ENCODE assay signal across 8 cellular contexts in the genomic region with DNA sequence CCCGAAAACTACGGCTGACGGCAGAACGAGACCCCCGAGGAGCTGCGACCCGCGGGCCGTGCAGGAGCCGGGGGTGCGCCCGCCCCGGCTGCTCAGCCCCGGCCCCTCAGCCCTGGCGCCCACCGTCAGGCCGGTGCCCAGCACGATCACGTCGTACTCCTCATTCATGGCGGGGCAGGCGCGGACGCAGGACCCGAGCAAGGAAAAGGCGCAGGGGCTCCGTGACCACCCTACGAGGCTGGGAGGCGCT. TPM values are rescaled to one million over a fixed set of nuclear protein-coding genes. Genes with fewer than 3 reads are reported as not detected.
A peak's percentile ranks its signal among the peaks of the same experiment; 100 is the strongest.
DNase-seq lines count a peak whose midpoint lies in the region; ATAC-seq and TF ChIP-seq lines count a peak whose summit lies in the region.

No MANE protein-coding gene starts in this region.

- CTCF ChIA-PET in activated CD8-positive, alpha-beta memory T cell treated with anti-CD3 and anti-CD28 coated beads, Interleukin-2, amount 10 ng/mL, durations not matched to agents 7 days and 5 days (lab: Charles Lee), result interaction anchor here (0.6 to 1.6 kb wide), 4 partner anchors 46 to 294 kb away, joined by 3 read pairs; partner anchors contain the start of genes ANKRD16 and FBH1

- H3K4me1 ChIP-seq in adrenal gland (replicated peaks in 1 of 2) (peaks cover 23 to 52% of the 10 kb centered on the region in 2 donors), thymus (ENCODE audit: control insufficient read depth, insufficient read depth, low read length) (peaks cover 7% of the 10 kb centered on the region)

- peak overlapping the region; percentile 96 for H3K27ac Mint-ChIP-seq in activated CD8-positive, alpha-beta memory T cell treated with anti-CD3 and anti-CD28 coated beads, Interleukin-2, amount 10 ng/mL, durations not matched to agents 7 days and 5 days

- no peaks in the 10 kb centered on the region for H3K27me3 ChIP-seq in adrenal gland
- H3K27me3 ChIP-seq in thymus (ENCODE audit: control insufficient read depth, insufficient read depth), result no peaks in the 10 kb centered on the region

- peak; percentile 37 for ATAC-seq in activated CD8-positive, alpha-beta memory T cell treated with anti-CD3 and anti-CD28 coated beads, Interleukin-2, amount 10 ng/mL, durations not matched to agents 7 days and 5 days
- ATAC-seq in HG03280 (IDR thresholded peaks at IDR 0.05; ENCODE audit: unreplicated experiment) (peak; percentile 26), left colon (peak; percentile 26)

- no peaks in the 10 kb centered on the region for H3K36me3 ChIP-seq in adrenal gland (replicated peaks in 1 of 2)
- peaks cover 3% of the 10 kb centered on the region for H3K36me3 ChIP-seq in thymus (ENCODE audit: control insufficient read depth, insufficient read depth)

- TF ChIP-seq CTCF in adrenal gland (IDR thresholded peaks at IDR 0.05), result no peak

- H3K4me3 ChIP-seq in adrenal gland (peak overlapping the region; percentile 83 to 99 (median 98)), thymus (ENCODE audit: low read length) (peak overlapping the region; percentile 67)

- H3K27ac ChIP-seq in adrenal gland, result peak overlapping the region; percentile 94 to 99 (median 97)
- H3K27ac ChIP-seq in thymus (ENCODE audit: low read depth), result peak overlapping the region; percentile 99

- WGBS in adrenal gland, 4 donors, result 0% methylated on average over 9 to 29 of the region's 29 CpGs; no CpG with 5 or more reads in 1 of the 4 donors
- WGBS in thymus, result 1% methylated on average over 29 of the region's 29 CpGs

- peak overlapping the region; percentile 91 for H3K4me3 Mint-ChIP-seq in activated CD8-positive, alpha-beta memory T cell treated with anti-CD3 and anti-CD28 coated beads, Interleukin-2, amount 10 ng/mL, durations not matched to agents 7 days and 5 days

- peaks cover 22% of the 10 kb centered on the region for H3K36me3 Mint-ChIP-seq in activated CD8-positive, alpha-beta memory T cell treated with anti-CD3 and anti-CD28 coated beads, Interleukin-2, amount 10 ng/mL, durations not matched to agents 7 days and 5 days

- DNase-seq in activated CD8-positive, alpha-beta memory T cell treated with anti-CD3 and anti-CD28 coated beads, Interleukin-2, amount 10 ng/mL, durations not matched to agents 7 days and 5 days, result no peak
- no peak for DNase-seq in activated CD8-positive, alpha-beta memory T cell treated with anti-CD3 and anti-CD28 coated beads for 24 hours
- no peak for DNase-seq in adrenal gland
- no peak for DNase-seq in left colon
- no peak for DNase-seq in NCI-H1436 (lab: John Stamatoyannopoulos, UW)
- DNase-seq in NCI-H774 (lab: John Stamatoyannopoulos, UW), result no peak

- TF ChIP-seq POLR2A in adrenal gland (IDR thresholded peaks at IDR 0.05), result peak in 1 of 2 donors; percentile 84

- no peaks in the 10 kb centered on the region for H3K9me3 Mint-ChIP-seq in activated CD8-positive, alpha-beta memory T cell treated with anti-CD3 and anti-CD28 coated beads, Interleukin-2, amount 10 ng/mL, durations not matched to agents 7 days and 5 days (ENCODE audit: low read depth)

- intact Hi-C loops in adrenal gland (cut with DNase I) (loop anchor here in 1 of 2 donors (10.0 kb wide), 1 partner anchor 52 kb away; no protein-coding TSS in a partner anchor), left colon (cut with DNase I, micrococcal nuclease) (loop anchor here in 1 of 2 donors (10.0 kb wide), 1 partner anchor 62 kb away; no protein-coding TSS in a partner anchor)

- peaks cover 56% of the 10 kb centered on the region for H3K4me1 Mint-ChIP-seq in activated CD8-positive, alpha-beta memory T cell treated with anti-CD3 and anti-CD28 coated beads, Interleukin-2, amount 10 ng/mL, durations not matched to agents 7 days and 5 days

- no peaks in the 10 kb centered on the region for H3K27me3 Mint-ChIP-seq in activated CD8-positive, alpha-beta memory T cell treated with anti-CD3 and anti-CD28 coated beads, Interleukin-2, amount 10 ng/mL, durations not matched to agents 7 days and 5 days

- H3K9me3 ChIP-seq in adrenal gland (replicated peaks in 1 of 3) (no peaks in the 10 kb centered on the region), thymus (ENCODE audit: control insufficient read depth) (no peaks in the 10 kb centered on the region)

RNA-seq across cellular contexts. Expression of gene GDI2, which starts 0.2 kb away (rescaled TPM):
- 100 to 1,000 TPM; 196 to 263 TPM for total RNA-seq in activated CD8-positive, alpha-beta memory T cell treated with anti-CD3 and anti-CD28 coated beads, Interleukin-2, amount 10 ng/mL, durations not matched to agents 7 days and 5 days
- 100 to 1,000 TPM; 182 to 412 (median 222) TPM for total RNA-seq in adrenal gland
- 100 to 1,000 TPM in 1 of 3 donors, 10 to 100 TPM in 2; 45.3 to 377 (median 48.2) TPM for polyA plus RNA-seq in adrenal gland
- 100 to 1,000 TPM; 211 to 218 TPM for total RNA-seq in left colon
- 139 TPM for polyA plus RNA-seq in thymus
